25 cellular contexts compared by ENCODE assay signal in genomic region chr1:102252731-102253360, GRCh38.
"Had no signal": no experiment of that assay in that cellular context is flagged by ENCODE, and none has a peak within 500 bp of the region (broad histone marks: within the 10 kb centered on the region; RNA-seq: fewer than 3 reads in every experiment).

No MANE protein-coding gene starts in this region.

- FAIRE-seq: colon, kidney had no signal

- H3K27ac ChIP-seq: epithelial cell of prostate, esophagus muscularis mucosa, gastrocnemius medialis, heart right ventricle, left ventricle myocardium inferior, lower lobe of right lung, ovary, right atrium auricular region, sigmoid colon, skin epidermis, uterus had no signal

- H3K4me1 ChIP-seq: esophagus muscularis mucosa, gastrocnemius medialis, heart right ventricle, left ventricle myocardium inferior, lower lobe of right lung, right atrium auricular region, sigmoid colon, uterus had no signal

- ATAC-seq: effector memory CD8-positive, alpha-beta T cell; gastrocnemius medialis; heart right ventricle; left cardiac atrium; lower lobe of right lung; mucosa of descending colon; naive thymus-derived CD8-positive, alpha-beta T cell had no signal

- H3K9me3 ChIP-seq: esophagus muscularis mucosa, gastrocnemius medialis, heart right ventricle, left ventricle myocardium inferior, lower lobe of right lung, mucosa of descending colon, ovary, right atrium auricular region, sigmoid colon, uterus had no signal

- H3K27me3 ChIP-seq: esophagus muscularis mucosa, gastrocnemius medialis, heart right ventricle, ovary, right atrium auricular region, sigmoid colon, uterus had no signal

- H3K36me3 Mint-ChIP-seq: immature natural killer cell; memory B cell; naive thymus-derived CD8-positive, alpha-beta T cell; type B pancreatic cell had no signal

- H3K4me1 Mint-ChIP-seq: immature natural killer cell; memory B cell; naive thymus-derived CD8-positive, alpha-beta T cell had no signal

- H3K4me3 Mint-ChIP-seq: dendritic cell treated with granulocyte-macrophage colony-stimulating factor and Interleukin-4, amounts not matched to agents 40 ng/mL and 50 ng/mL, for 4 days; effector memory CD8-positive, alpha-beta T cell; immature natural killer cell; memory B cell; naive thymus-derived CD8-positive, alpha-beta T cell; type B pancreatic cell had no signal

- H3K4me3 ChIP-seq: esophagus muscularis mucosa, gastrocnemius medialis, heart right ventricle, left ventricle myocardium inferior, lower lobe of right lung, mucosa of descending colon, ovary, right atrium auricular region, sigmoid colon, skin epidermis, uterus had no signal

- H3K27ac Mint-ChIP-seq: dendritic cell treated with granulocyte-macrophage colony-stimulating factor and Interleukin-4, amounts not matched to agents 40 ng/mL and 50 ng/mL, for 4 days; effector memory CD8-positive, alpha-beta T cell; immature natural killer cell; memory B cell; naive thymus-derived CD8-positive, alpha-beta T cell; type B pancreatic cell had no signal

- H3K27me3 Mint-ChIP-seq: dendritic cell treated with granulocyte-macrophage colony-stimulating factor and Interleukin-4, amounts not matched to agents 40 ng/mL and 50 ng/mL, for 4 days; effector memory CD8-positive, alpha-beta T cell; memory B cell; naive thymus-derived CD8-positive, alpha-beta T cell had no signal

- H3K36me3 ChIP-seq: esophagus muscularis mucosa, gastrocnemius medialis, heart right ventricle, left ventricle myocardium inferior, lower lobe of right lung, ovary, right atrium auricular region, sigmoid colon, uterus had no signal

- DNase-seq: effector memory CD8-positive, alpha-beta T cell; gastrocnemius medialis; heart right ventricle; hypothalamus; immature natural killer cell; kidney; left cardiac atrium; left ventricle myocardium inferior; lower lobe of right lung; mucosa of descending colon; naive thymus-derived CD8-positive, alpha-beta T cell; nucleus accumbens; ovary; sigmoid colon; stimulated activated CD4-positive, alpha-beta T cell treated with anti-CD3 and anti-CD28 coated beads, Interleukin-12 subunit alpha, Interleukin-12 subunit beta, amount 100 ng/mL, for 4 hours; stimulated activated naive CD4-positive, alpha-beta T cell treated with Interleukin-2 at 50 U/mL for 16 hours; uterus had no signal
